In genomic region chr9:133031130-133031422, GRCh38 we compare ENCODE assay signal across 1 cellular context.
TF ChIP-seq lines count a peak whose summit lies in the region.

No MANE protein-coding gene starts in this region.

TF ChIP-seq in HepG2, 621 proteins besides CTCF, POLR2A, EP300 and RAD21 (continued from another document):
- TF ChIP-seq, protein P1, sequence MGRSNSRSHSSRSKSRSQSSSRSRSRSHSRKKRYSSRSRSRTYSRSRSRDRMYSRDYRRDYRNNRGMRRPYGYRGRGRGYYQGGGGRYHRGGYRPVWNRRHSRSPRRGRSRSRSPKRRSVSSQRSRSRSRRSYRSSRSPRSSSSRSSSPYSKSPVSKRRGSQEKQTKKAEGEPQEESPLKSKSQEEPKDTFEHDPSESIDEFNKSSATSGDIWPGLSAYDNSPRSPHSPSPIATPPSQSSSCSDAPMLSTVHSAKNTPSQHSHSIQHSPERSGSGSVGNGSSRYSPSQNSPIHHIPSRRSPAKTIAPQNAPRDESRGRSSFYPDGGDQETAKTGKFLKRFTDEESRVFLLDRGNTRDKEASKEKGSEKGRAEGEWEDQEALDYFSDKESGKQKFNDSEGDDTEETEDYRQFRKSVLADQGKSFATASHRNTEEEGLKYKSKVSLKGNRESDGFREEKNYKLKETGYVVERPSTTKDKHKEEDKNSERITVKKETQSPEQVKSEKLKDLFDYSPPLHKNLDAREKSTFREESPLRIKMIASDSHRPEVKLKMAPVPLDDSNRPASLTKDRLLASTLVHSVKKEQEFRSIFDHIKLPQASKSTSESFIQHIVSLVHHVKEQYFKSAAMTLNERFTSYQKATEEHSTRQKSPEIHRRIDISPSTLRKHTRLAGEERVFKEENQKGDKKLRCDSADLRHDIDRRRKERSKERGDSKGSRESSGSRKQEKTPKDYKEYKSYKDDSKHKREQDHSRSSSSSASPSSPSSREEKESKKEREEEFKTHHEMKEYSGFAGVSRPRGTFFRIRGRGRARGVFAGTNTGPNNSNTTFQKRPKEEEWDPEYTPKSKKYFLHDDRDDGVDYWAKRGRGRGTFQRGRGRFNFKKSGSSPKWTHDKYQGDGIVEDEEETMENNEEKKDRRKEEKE (IDR thresholded peaks at IDR 0.05), result no peak
- TF ChIP-seq ZFP90 (CRISPR knock-in tag; IDR thresholded peaks at IDR 0.05; ENCODE audit: borderline replicate concordance) (no peak), NR1H2 (CRISPR knock-in tag; IDR thresholded peaks at IDR 0.05; ENCODE audit: borderline replicate concordance, low read depth) (no peak), IRF9 (CRISPR knock-in tag; IDR thresholded peaks at IDR 0.05; ENCODE audit: borderline replicate concordance) (0 out of 2 replicates have a peak, but pooled peaks have one; percentile 29), HNF4A (CRISPR knock-in tag; IDR thresholded peaks at IDR 0.05) (no peak), ZNF547 (CRISPR knock-in tag; IDR thresholded peaks at IDR 0.05) (no peak), ZNF788 (CRISPR knock-in tag; IDR thresholded peaks at IDR 0.05; ENCODE audit: borderline replicate concordance) (no peak; the same call in 1 of the 2 replicates), PAXIP1 (CRISPR knock-in tag; conservative IDR thresholded peaks at IDR 0.05) (0 out of 2 replicates have a peak, but pooled peaks have one; percentile 8), MLLT10 (CRISPR knock-in tag; IDR thresholded peaks at IDR 0.05) (no peak), KDM5A (IDR thresholded peaks at IDR 0.05; ENCODE audit: borderline replicate concordance, low read length) (peak; percentile 98), SP5 (CRISPR knock-in tag; IDR thresholded peaks at IDR 0.05; ENCODE audit: borderline replicate concordance, low read depth) (no peak), KMT2A (CRISPR knock-in tag; IDR thresholded peaks at IDR 0.05) (peak; percentile 17; the same call in 1 of the 2 replicates), ZNF784 (CRISPR knock-in tag; IDR thresholded peaks at IDR 0.05; ENCODE audit: borderline replicate concordance) (0 out of 2 replicates have a peak, but pooled peaks have one; percentile 21), ZNF747 (CRISPR knock-in tag; IDR thresholded peaks at IDR 0.05; ENCODE audit: borderline replicate concordance) (no peak), THYN1 (CRISPR knock-in tag; IDR thresholded peaks at IDR 0.05; ENCODE audit: borderline replicate concordance, low read depth) (no peak), THAP11 (CRISPR knock-in tag; IDR thresholded peaks at IDR 0.05) (no peak), ZBTB39 (CRISPR knock-in tag; IDR thresholded peaks at IDR 0.05) (no peak), KAT7 (CRISPR knock-in tag; IDR thresholded peaks at IDR 0.05; ENCODE audit: borderline replicate concordance) (no peak), MZF1 (CRISPR knock-in tag; IDR thresholded peaks at IDR 0.05; ENCODE audit: borderline replicate concordance) (no peak), AKAP8 (CRISPR knock-in tag; IDR thresholded peaks at IDR 0.05) (0 out of 2 replicates have a peak, but pooled peaks have one; percentile 4), JUNB (CRISPR knock-in tag; IDR thresholded peaks at IDR 0.05; ENCODE audit: borderline replicate concordance) (no peak), ZSCAN9 (CRISPR knock-in tag; IDR thresholded peaks at IDR 0.05; ENCODE audit: borderline replicate concordance) (no peak), HIVEP1 (CRISPR knock-in tag; IDR thresholded peaks at IDR 0.05) (no peak)
- TF ChIP-seq, protein P2, sequence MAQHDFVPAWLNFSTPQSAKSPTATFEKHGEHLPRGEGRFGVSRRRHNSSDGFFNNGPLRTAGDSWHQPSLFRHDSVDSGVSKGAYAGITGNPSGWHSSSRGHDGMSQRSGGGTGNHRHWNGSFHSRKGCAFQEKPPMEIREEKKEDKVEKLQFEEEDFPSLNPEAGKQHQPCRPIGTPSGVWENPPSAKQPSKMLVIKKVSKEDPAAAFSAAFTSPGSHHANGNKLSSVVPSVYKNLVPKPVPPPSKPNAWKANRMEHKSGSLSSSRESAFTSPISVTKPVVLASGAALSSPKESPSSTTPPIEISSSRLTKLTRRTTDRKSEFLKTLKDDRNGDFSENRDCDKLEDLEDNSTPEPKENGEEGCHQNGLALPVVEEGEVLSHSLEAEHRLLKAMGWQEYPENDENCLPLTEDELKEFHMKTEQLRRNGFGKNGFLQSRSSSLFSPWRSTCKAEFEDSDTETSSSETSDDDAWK (CRISPR knock-in tag; IDR thresholded peaks at IDR 0.05), result no peak
- TF ChIP-seq, protein P3, sequence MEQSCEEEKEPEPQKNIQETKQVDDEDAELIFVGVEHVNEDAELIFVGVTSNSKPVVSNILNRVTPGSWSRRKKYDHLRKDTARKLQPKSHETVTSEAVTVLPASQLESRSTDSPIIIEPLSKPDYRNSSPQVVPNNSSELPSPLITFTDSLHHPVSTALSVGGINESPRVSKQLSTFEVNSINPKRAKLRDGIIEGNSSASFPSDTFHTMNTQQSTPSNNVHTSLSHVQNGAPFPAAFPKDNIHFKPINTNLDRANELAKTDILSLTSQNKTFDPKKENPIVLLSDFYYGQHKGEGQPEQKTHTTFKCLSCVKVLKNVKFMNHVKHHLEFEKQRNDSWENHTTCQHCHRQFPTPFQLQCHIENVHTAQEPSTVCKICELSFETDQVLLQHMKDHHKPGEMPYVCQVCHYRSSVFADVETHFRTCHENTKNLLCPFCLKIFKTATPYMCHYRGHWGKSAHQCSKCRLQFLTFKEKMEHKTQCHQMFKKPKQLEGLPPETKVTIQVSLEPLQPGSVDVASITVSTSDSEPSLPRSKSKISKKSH (CRISPR knock-in tag; IDR thresholded peaks at IDR 0.05; ENCODE audit: borderline replicate concordance), result no peak
- TF ChIP-seq, protein P4, sequence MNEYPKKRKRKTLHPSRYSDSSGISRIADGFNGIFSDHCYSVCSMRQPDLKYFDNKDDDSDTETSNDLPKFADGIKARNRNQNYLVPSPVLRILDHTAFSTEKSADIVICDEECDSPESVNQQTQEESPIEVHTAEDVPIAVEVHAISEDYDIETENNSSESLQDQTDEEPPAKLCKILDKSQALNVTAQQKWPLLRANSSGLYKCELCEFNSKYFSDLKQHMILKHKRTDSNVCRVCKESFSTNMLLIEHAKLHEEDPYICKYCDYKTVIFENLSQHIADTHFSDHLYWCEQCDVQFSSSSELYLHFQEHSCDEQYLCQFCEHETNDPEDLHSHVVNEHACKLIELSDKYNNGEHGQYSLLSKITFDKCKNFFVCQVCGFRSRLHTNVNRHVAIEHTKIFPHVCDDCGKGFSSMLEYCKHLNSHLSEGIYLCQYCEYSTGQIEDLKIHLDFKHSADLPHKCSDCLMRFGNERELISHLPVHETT (CRISPR knock-in tag; conservative IDR thresholded peaks at IDR 0.05), result no peak
- TF ChIP-seq, protein P5, sequence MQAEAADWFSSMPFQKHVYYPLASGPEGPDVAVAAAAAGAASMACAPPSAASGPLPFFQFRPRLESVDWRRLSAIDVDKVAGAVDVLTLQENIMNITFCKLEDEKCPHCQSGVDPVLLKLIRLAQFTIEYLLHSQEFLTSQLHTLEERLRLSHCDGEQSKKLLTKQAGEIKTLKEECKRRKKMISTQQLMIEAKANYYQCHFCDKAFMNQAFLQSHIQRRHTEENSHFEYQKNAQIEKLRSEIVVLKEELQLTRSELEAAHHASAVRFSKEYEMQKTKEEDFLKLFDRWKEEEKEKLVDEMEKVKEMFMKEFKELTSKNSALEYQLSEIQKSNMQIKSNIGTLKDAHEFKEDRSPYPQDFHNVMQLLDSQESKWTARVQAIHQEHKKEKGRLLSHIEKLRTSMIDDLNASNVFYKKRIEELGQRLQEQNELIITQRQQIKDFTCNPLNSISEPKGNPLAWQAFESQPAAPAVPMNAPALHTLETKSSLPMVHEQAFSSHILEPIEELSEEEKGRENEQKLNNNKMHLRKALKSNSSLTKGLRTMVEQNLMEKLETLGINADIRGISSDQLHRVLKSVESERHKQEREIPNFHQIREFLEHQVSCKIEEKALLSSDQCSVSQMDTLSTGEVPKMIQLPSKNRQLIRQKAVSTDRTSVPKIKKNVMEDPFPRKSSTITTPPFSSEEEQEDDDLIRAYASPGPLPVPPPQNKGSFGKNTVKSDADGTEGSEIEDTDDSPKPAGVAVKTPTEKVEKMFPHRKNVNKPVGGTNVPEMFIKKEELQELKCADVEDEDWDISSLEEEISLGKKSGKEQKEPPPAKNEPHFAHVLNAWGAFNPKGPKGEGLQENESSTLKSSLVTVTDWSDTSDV (CRISPR knock-in tag; IDR thresholded peaks at IDR 0.05), result 0 out of 2 replicates have a peak, but pooled peaks have one; percentile 3
